In the genomic region with DNA sequence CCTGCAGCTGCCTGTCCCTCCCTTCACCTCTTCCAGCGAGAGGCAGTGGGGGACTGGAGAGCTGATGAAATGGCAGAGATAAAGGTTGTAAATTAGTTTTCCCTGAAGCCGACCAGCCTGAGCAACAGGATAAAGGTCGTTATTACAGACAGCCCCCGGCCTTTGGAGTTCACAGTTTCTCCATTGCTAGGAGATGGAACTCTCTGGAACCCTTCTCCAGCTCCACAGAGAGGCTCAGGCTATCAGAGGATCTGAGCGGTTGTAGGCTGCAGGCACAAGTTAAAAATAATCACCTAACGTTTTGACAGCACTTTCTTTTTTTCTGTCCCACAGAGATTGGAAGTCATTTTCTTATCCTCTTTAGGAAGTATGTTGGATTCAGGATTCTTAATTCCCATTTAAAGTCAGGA, we compare ENCODE assay signal across 26 cellular contexts. TPM values are rescaled to one million over a fixed set of nuclear protein-coding genes. Genes with fewer than 3 reads are reported as not detected.
A peak's percentile ranks its signal among the peaks of the same experiment; 100 is the strongest.
DNase-seq lines count a peak whose midpoint lies in the region; ATAC-seq, FAIRE-seq and TF ChIP-seq lines count a peak whose summit lies in the region.
"Had no signal": no experiment of that assay in that cellular context is flagged by ENCODE, and none has a peak within 500 bp of the region (broad histone marks: within the 10 kb centered on the region; RNA-seq: fewer than 3 reads in every experiment).

No MANE protein-coding gene starts in this region.

- intact Hi-C loops in lower lobe of right lung (cut with DNase I) (no loop called here), posterior cingulate gyrus (cut with DNase I) (no loop called here)

- H3K23ac ChIP-seq in H1 (ENCODE audit: insufficient read length): no peak overlapping the region

- H3K79me1 ChIP-seq in H1 (ENCODE audit: low read depth, low read length): no peaks in the 10 kb centered on the region

- TF ChIP-seq RAD21 in H1 (IDR thresholded peaks at IDR 0.05 in 1 of 2, conservative IDR thresholded peaks at IDR 0.05 in 1 of 2; ENCODE audit: low read depth in 2 of 2, low read length in 2 of 2): no peak

- H3K9me3 ChIP-seq in H1 (ENCODE audit: insufficient read depth in 2 of 2, low read depth in 1 of 2, low read length in 1 of 2) (no peaks in the 10 kb centered on the region), lower lobe of right lung (no peaks in the 10 kb centered on the region), small intestine (ENCODE audit: control insufficient read depth, low read depth) (no peaks in the 10 kb centered on the region)
- H3K9me3 ChIP-seq: spleen, thoracic aorta had no signal

- H3K36me3 ChIP-seq in H1 (ENCODE audit: control insufficient read depth in 2 of 4, insufficient read depth in 4 of 4, low read length in 3 of 4) (no peaks in the 10 kb centered on the region), lower lobe of right lung (no peaks in the 10 kb centered on the region), small intestine (ENCODE audit: control insufficient read depth in 2 of 2, insufficient read depth in 2 of 2, low read length in 2 of 2) (no peaks in the 10 kb centered on the region)
- H3K36me3 ChIP-seq: spleen, thoracic aorta had no signal

- H3K4me3 ChIP-seq in H1 (ENCODE audit: extremely low read depth in 1 of 4, insufficient read depth in 2 of 4, low read depth in 3 of 4, low read length in 4 of 4) (no peak overlapping the region), lower lobe of right lung (no peak overlapping the region), small intestine (ENCODE audit: low read depth in 1 of 2, low read length in 2 of 2) (no peak overlapping the region)
- H3K4me3 ChIP-seq: spleen, thoracic aorta had no signal

- H3K79me2 ChIP-seq in H1 (ENCODE audit: control insufficient read depth in 1 of 2, insufficient read depth in 2 of 2, low read length in 2 of 2): no peaks in the 10 kb centered on the region

- no peak overlapping the region for H2BK15ac ChIP-seq in H1 (ENCODE audit: low read length)

- no peak overlapping the region for H4K8ac ChIP-seq in H1 (ENCODE audit: extremely low read depth, insufficient read depth, low read length)

- H3K27me3 ChIP-seq in H1 (replicated peaks in 1 of 4; ENCODE audit: control insufficient read depth in 3 of 4, extremely low read depth in 1 of 4, insufficient read depth in 3 of 4, low read length in 3 of 4): peaks cover 0 to 4% (median 2%) of the 10 kb centered on the region in 4 experiments; a peak in 2 of 7 replicates
- no peaks in the 10 kb centered on the region for H3K27me3 ChIP-seq in lower lobe of right lung (ENCODE audit: low read depth)
- H3K27me3 ChIP-seq in small intestine (ENCODE audit: control insufficient read depth in 2 of 2, insufficient read depth in 2 of 2, low read length in 2 of 2): peaks cover 0 to 4% of the 10 kb centered on the region in 2 donors

- FAIRE-seq in H1 (lab: Jason Lieb, UNC) (no peak), small intestine (lab: Jason Lieb, UNC) (no peak)
- FAIRE-seq: HTR-8/SVneo had no signal

- H3K4me1 ChIP-seq in H1 (replicated peaks in 1 of 4; ENCODE audit: control insufficient read depth in 3 of 4, insufficient read depth in 4 of 4, low read length in 3 of 4) (peaks cover 3 to 27% (median 6%) of the 10 kb centered on the region in 4 experiments; a peak in 6 of 7 replicates), lower lobe of right lung (peaks cover 28% of the 10 kb centered on the region), small intestine (ENCODE audit: control insufficient read depth in 2 of 2, insufficient read depth in 1 of 2, low read depth in 1 of 2, low read length in 1 of 2) (no peaks in the 10 kb centered on the region)

- H2BK120ac ChIP-seq in H1 (replicated peaks; ENCODE audit: low read depth, low read length): no peak overlapping the region

- no peak for TF ChIP-seq POLR2A in H1 (IDR thresholded peaks at IDR 0.05; ENCODE audit: control extremely low read depth in 1 of 2, low read depth in 2 of 2, low read length in 2 of 2)

- POLR2A ChIA-PET in H1 (lab: Charles Lee; ENCODE audit: partially characterized antibody): interaction anchor here (1.5 to 1.7 kb wide), 2 partner anchors 17 to 73 kb away, joined by 3 to 4 read pairs; no protein-coding TSS in a partner anchor

- H2BK20ac ChIP-seq in H1 (ENCODE audit: low read length): no peak overlapping the region

- peaks cover 0 to 4% of the 10 kb centered on the region in 2 experiments for H4K20me1 ChIP-seq in H1 (replicated peaks in 1 of 2; ENCODE audit: control insufficient read depth in 1 of 2, insufficient read depth in 2 of 2, low read length in 2 of 2)

- no peak overlapping the region for H3K18ac ChIP-seq in H1 (ENCODE audit: extremely low read depth, low read length)

- TF ChIP-seq EP300 in H1 (IDR thresholded peaks at IDR 0.05; ENCODE audit: borderline replicate concordance in 1 of 2, low read depth in 2 of 2, low read length in 2 of 2): no peak

- no peak overlapping the region for H3K14ac ChIP-seq in H1 (ENCODE audit: insufficient read length)

- H3K27ac ChIP-seq in H1 (ENCODE audit: low read depth, low read length): no peak overlapping the region
- peak overlapping the region; percentile 86 for H3K27ac ChIP-seq in lower lobe of right lung
- H3K27ac ChIP-seq in small intestine (ENCODE audit: low read depth in 1 of 2, low read length in 1 of 2): no peak overlapping the region
- H3K27ac ChIP-seq: spleen, thoracic aorta had no signal

- no peak overlapping the region for H3K56ac ChIP-seq in H1 (replicated peaks; ENCODE audit: insufficient read length, low read depth, low read length)

- CTCF ChIA-PET in H1 (lab: Charles Lee; ENCODE audit: partially characterized antibody): interaction anchor here (0.7 to 1.0 kb wide), 3 partner anchors 20 to 37 kb away, joined by 3 read pairs; no protein-coding TSS in a partner anchor

- no peak overlapping the region for H2AK5ac ChIP-seq in H1 (ENCODE audit: low read depth, low read length)

- no peak overlapping the region for H4K5ac ChIP-seq in H1 (ENCODE audit: insufficient read length, low read depth, low read length)

- H3K9ac ChIP-seq in H1 (replicated peaks in 1 of 4; ENCODE audit: extremely low read depth in 1 of 4, low read depth in 3 of 4, low read length in 3 of 4): no peak overlapping the region

- no peak overlapping the region for H4K91ac ChIP-seq in H1 (replicated peaks; ENCODE audit: insufficient read length, low read length)

- H2BK5ac ChIP-seq in H1 (ENCODE audit: low read depth, low read length): no peak overlapping the region

- no peak overlapping the region for H3K4me2 ChIP-seq in H1 (ENCODE audit: insufficient read depth in 1 of 2, low read depth in 2 of 2, low read length in 2 of 2)

- TF ChIP-seq CTCF in H1 (IDR thresholded peaks at IDR 0.05; ENCODE audit: control extremely low read depth in 1 of 3, insufficient read depth in 1 of 3, low read depth in 1 of 3, low read length in 3 of 3) (no peak), lower lobe of right lung (IDR thresholded peaks at IDR 0.05) (no peak)

- peaks cover 3% of the 10 kb centered on the region; the same call in 1 of the 2 replicates for H3K23me2 ChIP-seq in H1 (ENCODE audit: low read depth, low read length)

- no peak overlapping the region for H3K4ac ChIP-seq in H1 (replicated peaks; ENCODE audit: insufficient read length, low read depth, low read length)

- DNase-seq in HuH-7.5 (ENCODE audit: low spot score): peak; percentile 36
- DNase-seq in H1 (ENCODE audit: low read depth in 1 of 2, low spot score in 2 of 2): no peak
- no peak for DNase-seq in lower lobe of right lung
- peak; percentile 29 for DNase-seq in small intestine
- DNase-seq in stimulated activated CD4-positive, alpha-beta T cell treated with anti-CD3 and anti-CD28 coated beads, Interleukin-1b, Interleukin-23, amount 100 ng/mL, for 48 hours: no peak
- no peak for DNase-seq in posterior cingulate gyrus
- DNase-seq: activated naive CD4-positive, alpha-beta T cell treated with Interleukin-2 at 50 U/mL for 16 hours; activated T-cell treated with anti-CD3 and anti-CD28 coated beads, Interleukin-2, amount 50 U/mL, for 4 hours; amniotic stem cell; CD8-positive, alpha-beta memory T cell; dermis blood vessel endothelial cell; DMS79; HFFc6; Kasumi-1; mammary epithelial cell; natural killer cell; NCI-H1694 treated with DMSO at 0.1 percent for 48 hours; NCI-H748 treated with DMSO at 0.1 percent for 48 hours; SHP77; spleen; stimulated activated CD4-positive, alpha-beta T cell treated with anti-CD3 and anti-CD28 coated beads, Interleukin-4, amount 100 ng/mL, for 24 hours; stimulated activated naive CD4-positive, alpha-beta T cell treated with Interleukin-2 at 50 U/mL for 16 hours; T-helper 1 cell had no signal

- H2BK12ac ChIP-seq in H1 (ENCODE audit: low read depth, low read length): no peak overlapping the region

- 67% methylated on average over 6 of the region's 6 CpGs; no CpG with 5 or more reads in 1 of the 2 experiments for WGBS in H1 (ENCODE audit: extremely low coverage in 1 of 2, insufficient coverage in 1 of 2, insufficient read length in 1 of 2, insufficient replicate concordance in 2 of 2, low coverage in 1 of 2, low lambda C conversion rate in 2 of 2, missing lambda C conversion rate in 1 of 2), 2 experiments
- WGBS in small intestine, 3 donors: 11 to 38% (median 14%) methylated on average over 6 of the region's 6 CpGs

- ATAC-seq in lower lobe of right lung: no peak
- no peak for ATAC-seq in GM21619 (IDR thresholded peaks at IDR 0.05; ENCODE audit: unreplicated experiment)
- ATAC-seq: activated T-cell treated with anti-CD3 and anti-CD28 coated beads, Interleukin-2, amount 50 U/mL, for 4 hours; natural killer cell had no signal

- H2AFZ ChIP-seq in H1 (ENCODE audit: low read length): peak overlapping the region; percentile 26; the same call in 1 of the 2 replicates

TF ChIP-seq in H1, 55 proteins besides CTCF, POLR2A, EP300 and RAD21 (continues in another document):
- no peak for TF ChIP-seq GABPA (IDR thresholded peaks at IDR 0.05; ENCODE audit: borderline replicate concordance, insufficient read depth, low read length)
- TF ChIP-seq, protein P1, sequence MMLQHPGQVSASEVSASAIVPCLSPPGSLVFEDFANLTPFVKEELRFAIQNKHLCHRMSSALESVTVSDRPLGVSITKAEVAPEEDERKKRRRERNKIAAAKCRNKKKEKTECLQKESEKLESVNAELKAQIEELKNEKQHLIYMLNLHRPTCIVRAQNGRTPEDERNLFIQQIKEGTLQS (IDR thresholded peaks at IDR 0.05; ENCODE audit: insufficient read depth, low read depth, low read length): no peak
- no peak for TF ChIP-seq KDM4A (IDR thresholded peaks at IDR 0.05; ENCODE audit: low read depth, low read length, severe bottlenecking)

RNA-seq across cellular contexts. Expression of a gene that starts 1.2 kb away (rescaled TPM):
- total RNA-seq in H1 (2021; fragmentation: NEBNext Ultra II Directional; extraction: Animal tissue kit (Norgen Biotek cat#: 25700)): 0.48 and 1.3 TPM in 2 replicates
- polyA plus RNA-seq in H1 (2011; rRNA removed): 0.36 and 1.1 TPM in 2 replicates
- 0.47 TPM for polyA plus RNA-seq in H1 (2011; cell fraction: cytosol; rRNA removed)
- 2.0 TPM for polyA plus RNA-seq in H1 (2011; cell fraction: nucleus; rRNA removed)
- polyA plus RNA-seq in H1 (2012, experiment 1 of 2): 0.20 to 0.96 TPM (median 0.35 TPM) in 4 replicates
- 0.12 TPM for polyA plus RNA-seq in H1 (2012, experiment 2 of 2)
- polyA plus RNA-seq in H1 (2013, experiment 1 of 2): 0.34 TPM
- 0.39 TPM for polyA plus RNA-seq in H1 (2013, experiment 2 of 2)
- 1.6 and 1.8 TPM in 2 replicates for polyA minus RNA-seq in H1 (2011; rRNA and poly(A)+ RNA removed)
- polyA minus RNA-seq in H1 (2011; cell fraction: cytosol; rRNA and poly(A)+ RNA removed): 1.2 TPM
- polyA minus RNA-seq in H1 (2011; cell fraction: nucleus; rRNA and poly(A)+ RNA removed): 3.6 TPM
- total RNA-seq in lower lobe of right lung: 108 TPM
- 1 to 10 TPM in 1 of 3 donors, under 1 TPM in 1, not detected in 1; 0.54 to 9.3 TPM for polyA plus RNA-seq in small intestine
- total RNA-seq: HFFc6, mammary epithelial cell had no signal
- polyA plus RNA-seq: CD8-positive, alpha-beta memory T cell; mammary epithelial cell had no signal

Comparison
In these comparisons a context has a peak if more than half of its experiments do, and no peak if none do; other contexts are left out.
1. DNase-seq: peak in HuH-7.5 (single experiment) and small intestine (single experiment); none in H1 (0 of 2), lower lobe of right lung (single experiment), stimulated activated CD4-positive, alpha-beta T cell treated with anti-CD3 and anti-CD28 coated beads, Interleukin-1b, Interleukin-23, amount 100 ng/mL, for 48 hours (single experiment) and posterior cingulate gyrus (0 of 10).
2. RNA of a gene that starts 1.2 kb away (total RNA-seq): 108 TPM in lower lobe of right lung (single experiment); 0.48 to 1.3 TPM in H1; every median in the first group is over 10 times any median in the second.